In genomic region chr16:11350531-11351335, GRCh38 we compare ENCODE assay signal across 10 cellular contexts. TPM values are rescaled to one million over a fixed set of nuclear protein-coding genes. Genes with fewer than 3 reads are reported as not detected.
DNase-seq lines count a peak whose midpoint lies in the region; ATAC-seq and TF ChIP-seq lines count a peak whose summit lies in the region.
"Had no signal": no experiment of that assay in that cellular context is flagged by ENCODE, and none has a peak within 500 bp of the region (broad histone marks: within the 10 kb centered on the region; RNA-seq: fewer than 3 reads in every experiment).

No MANE protein-coding gene starts in this region.

- TF ChIP-seq EP300 in gastroesophageal sphincter (IDR thresholded peaks at IDR 0.05) = no peak

- H3K4me3 Mint-ChIP-seq in stimulated activated effector memory CD8-positive, alpha-beta T cell treated with anti-CD3 and anti-CD28 coated beads, Interleukin-12 subunit alpha, Interleukin-12 subunit beta, amount 100 ng/mL, for 72 hours = no peak overlapping the region
- H3K4me3 Mint-ChIP-seq in activated CD4-positive, alpha-beta T cell treated with anti-CD3 and anti-CD28 coated beads for 36 hours = no peak overlapping the region

- intact Hi-C loops in activated CD4-positive, alpha-beta T cell treated with anti-CD3 and anti-CD28 coated beads for 36 hours (cut with DNase I, micrococcal nuclease) = loop anchor here in 1 of 2 experiments (5.0 kb wide), 1 partner anchor 53 kb away; no protein-coding TSS in a partner anchor

- H3K27ac Mint-ChIP-seq in stimulated activated effector memory CD8-positive, alpha-beta T cell treated with anti-CD3 and anti-CD28 coated beads, Interleukin-12 subunit alpha, Interleukin-12 subunit beta, amount 100 ng/mL, for 72 hours = peak overlapping the region; percentile 29
- no peak overlapping the region for H3K27ac Mint-ChIP-seq in activated CD4-positive, alpha-beta T cell treated with anti-CD3 and anti-CD28 coated beads for 36 hours

- 20 to 21% methylated on average over 12 to 13 of the region's 13 CpGs for WGBS in gastroesophageal sphincter (ENCODE audit: low coverage in 1 of 2), 2 donors

- no peaks in the 10 kb centered on the region for H3K27me3 ChIP-seq in gastroesophageal sphincter

- H3K36me3 ChIP-seq in gastroesophageal sphincter = no peaks in the 10 kb centered on the region

- H3K27ac ChIP-seq in VCaP (peak overlapping the region; percentile 85), gastroesophageal sphincter (peak overlapping the region in 3 of 4 donors; percentile 33 to 64 (median 55))

- CTCF ChIA-PET in activated CD4-positive, alpha-beta T cell treated with anti-CD3 and anti-CD28 coated beads for 36 hours (lab: Charles Lee) = interaction anchor here (0.8 kb wide), 1 partner anchor 211 kb away, joined by 3 read pairs; no protein-coding TSS in a partner anchor

- TF ChIP-seq CTCF in VCaP (conservative IDR thresholded peaks at IDR 0.05) (no peak), gastroesophageal sphincter (IDR thresholded peaks at IDR 0.05) (no peak)

- H3K4me1 Mint-ChIP-seq in stimulated activated effector memory CD8-positive, alpha-beta T cell treated with anti-CD3 and anti-CD28 coated beads, Interleukin-12 subunit alpha, Interleukin-12 subunit beta, amount 100 ng/mL, for 72 hours = peaks cover 44% of the 10 kb centered on the region
- peaks cover 69% of the 10 kb centered on the region for H3K4me1 Mint-ChIP-seq in activated CD4-positive, alpha-beta T cell treated with anti-CD3 and anti-CD28 coated beads for 36 hours

- ATAC-seq in gastroesophageal sphincter (no peak), GM19467 (IDR thresholded peaks at IDR 0.05; ENCODE audit: unreplicated experiment) (no peak), HG02885 (IDR thresholded peaks at IDR 0.05; ENCODE audit: poor library complexity, unreplicated experiment) (no peak)
- no peak for ATAC-seq in stimulated activated effector memory CD8-positive, alpha-beta T cell treated with anti-CD3 and anti-CD28 coated beads, Interleukin-12 subunit alpha, Interleukin-12 subunit beta, amount 100 ng/mL, for 72 hours
- ATAC-seq in activated CD4-positive, alpha-beta T cell treated with anti-CD3 and anti-CD28 coated beads for 36 hours = no peak

- H3K4me3 ChIP-seq in gastroesophageal sphincter = no peak overlapping the region

- TF ChIP-seq POLR2A in gastroesophageal sphincter (IDR thresholded peaks at IDR 0.05) = no peak

- no peaks in the 10 kb centered on the region for H3K27me3 Mint-ChIP-seq in activated CD4-positive, alpha-beta T cell treated with anti-CD3 and anti-CD28 coated beads for 36 hours

- peaks cover 64% of the 10 kb centered on the region for H3K36me3 Mint-ChIP-seq in stimulated activated effector memory CD8-positive, alpha-beta T cell treated with anti-CD3 and anti-CD28 coated beads, Interleukin-12 subunit alpha, Interleukin-12 subunit beta, amount 100 ng/mL, for 72 hours
- H3K36me3 Mint-ChIP-seq in activated CD4-positive, alpha-beta T cell treated with anti-CD3 and anti-CD28 coated beads for 36 hours (ENCODE audit: low read depth) = peaks cover 46% of the 10 kb centered on the region

- no peaks in the 10 kb centered on the region for H3K9me3 Mint-ChIP-seq in stimulated activated effector memory CD8-positive, alpha-beta T cell treated with anti-CD3 and anti-CD28 coated beads, Interleukin-12 subunit alpha, Interleukin-12 subunit beta, amount 100 ng/mL, for 72 hours
- H3K9me3 Mint-ChIP-seq in activated CD4-positive, alpha-beta T cell treated with anti-CD3 and anti-CD28 coated beads for 36 hours (ENCODE audit: low read depth) = no peaks in the 10 kb centered on the region

- DNase-seq in GM03348 (ENCODE audit: low spot score) (peak; percentile 74), pons (ENCODE audit: low spot score) (no peak)
- no peak for DNase-seq in stimulated activated effector memory CD8-positive, alpha-beta T cell treated with anti-CD3 and anti-CD28 coated beads, Interleukin-12 subunit alpha, Interleukin-12 subunit beta, amount 100 ng/mL, for 72 hours (ENCODE audit: low spot score in 2 of 2)
- DNase-seq in activated CD4-positive, alpha-beta T cell treated with anti-CD3 and anti-CD28 coated beads for 36 hours = no peak
- DNase-seq: NCI-H187; stimulated activated CD4-positive, alpha-beta T cell treated with anti-CD3 and anti-CD28 coated beads, Interleukin-12 subunit alpha, Interleukin-12 subunit beta, amount 100 ng/mL, for 4 hours had no signal

- POLR2A ChIA-PET in activated CD4-positive, alpha-beta T cell treated with anti-CD3 and anti-CD28 coated beads for 36 hours (lab: Charles Lee) = no interaction called here

- H3K4me1 ChIP-seq in gastroesophageal sphincter = peaks cover 0 to 39% (median 20%) of the 10 kb centered on the region in 3 donors

- H3K9me3 ChIP-seq in gastroesophageal sphincter = no peaks in the 10 kb centered on the region

RNA-seq across cellular contexts. Expression of gene RMI2, which starts 5.5 kb away (rescaled TPM):
- total RNA-seq in gastroesophageal sphincter = 1 to 10 TPM in 3 of 4 donors, under 1 TPM in 1; 0.31 to 1.8 (median 1.4) TPM
- 10 to 100 TPM; 56.0 to 69.8 TPM for total RNA-seq in activated CD4-positive, alpha-beta T cell treated with anti-CD3 and anti-CD28 coated beads for 36 hours

Comparison
In these comparisons a context has a peak if more than half of its experiments do, and no peak if none do; other contexts are left out.
1. RNA of gene RMI2, which starts 5.5 kb away (total RNA-seq): 56.0 to 69.8 TPM in activated CD4-positive, alpha-beta T cell treated with anti-CD3 and anti-CD28 coated beads for 36 hours; 0.31 to 1.8 TPM in gastroesophageal sphincter; every median in the first group is over 10 times any median in the second.